In genomic region chr2:118850171-118850900, GRCh38 we compare ENCODE assay signal across 16 cellular contexts. TPM values are rescaled to one million over a fixed set of nuclear protein-coding genes. Genes with fewer than 3 reads are reported as not detected.
DNase-seq lines count a peak whose midpoint lies in the region; TF ChIP-seq lines count a peak whose summit lies in the region.
"Had no signal": no experiment of that assay in that cellular context is flagged by ENCODE, and none has a peak within 500 bp of the region (broad histone marks: within the 10 kb centered on the region; RNA-seq: fewer than 3 reads in every experiment).

No MANE protein-coding gene starts in this region.

- intact Hi-C loops in left ventricle myocardium inferior (cut with micrococcal nuclease) (loop anchor here (5.0 to 10.0 kb wide), 2 partner anchors 628 to 806 kb away; no protein-coding TSS in a partner anchor), spleen (cut with DNase I; ENCODE audit: low total_unique reads) (no loop called here)

- peaks cover 81% of the 10 kb centered on the region for H3K27me3 Mint-ChIP-seq in activated CD4-positive, alpha-beta memory T cell treated with anti-CD3 and anti-CD28 coated beads, Interleukin-2, amount 10 ng/mL, durations not matched to agents 7 days and 5 days
- H3K27me3 Mint-ChIP-seq in mesothelial cell of epicardium (ENCODE audit: low read depth), result peaks cover 88% of the 10 kb centered on the region

- no peak for DNase-seq in cardiac muscle cell (ENCODE audit: low read depth in 1 of 2, low spot score in 1 of 2)
- no peak for DNase-seq in left ventricle myocardium inferior
- DNase-seq in activated CD4-positive, alpha-beta memory T cell treated with anti-CD3 and anti-CD28 coated beads, Interleukin-2, amount 10 ng/mL, durations not matched to agents 7 days and 5 days, result peak; percentile 10
- no peak for DNase-seq in mesothelial cell of epicardium (ENCODE audit: low spot score in 2 of 2, unreplicated experiment in 2 of 2)
- peak; percentile 33 for DNase-seq in ureter (ENCODE audit: low spot score)
- DNase-seq in MV-4-11 (lab: John Stamatoyannopoulos, UW), result no peak
- DNase-seq in AG08395 (ENCODE audit: low spot score), result no peak
- no peak for DNase-seq in spleen
- DNase-seq: amygdala; CD8-positive, alpha-beta memory T cell; DND-41; NCI-H524 had no signal

- peak overlapping the region; percentile 1 for H3K4me3 ChIP-seq in cardiac muscle cell
- H3K4me3 ChIP-seq in left ventricle myocardium inferior, result no peak overlapping the region
- H3K4me3 ChIP-seq in spleen, result no peak overlapping the region
- H3K4me3 ChIP-seq: esophagus muscularis mucosa, thoracic aorta had no signal

- H3K36me3 Mint-ChIP-seq in activated CD4-positive, alpha-beta memory T cell treated with anti-CD3 and anti-CD28 coated beads, Interleukin-2, amount 10 ng/mL, durations not matched to agents 7 days and 5 days (ENCODE audit: low read depth), result peaks cover 10% of the 10 kb centered on the region
- H3K36me3 Mint-ChIP-seq in mesothelial cell of epicardium, result no peaks in the 10 kb centered on the region

- no peaks in the 10 kb centered on the region for H3K36me3 ChIP-seq in cardiac muscle cell
- no peaks in the 10 kb centered on the region for H3K36me3 ChIP-seq in left ventricle myocardium inferior
- H3K36me3 ChIP-seq in spleen, result no peaks in the 10 kb centered on the region
- H3K36me3 ChIP-seq: esophagus muscularis mucosa, neutrophil, thoracic aorta had no signal

- H3K4me1 ChIP-seq in cardiac muscle cell (ENCODE audit: low read depth) (peaks cover 15% of the 10 kb centered on the region), left ventricle myocardium inferior (peaks cover 51% of the 10 kb centered on the region), spleen (peaks cover 8 to 77% (median 52%) of the 10 kb centered on the region in 6 donors)

- H3K27ac Mint-ChIP-seq in activated CD4-positive, alpha-beta memory T cell treated with anti-CD3 and anti-CD28 coated beads, Interleukin-2, amount 10 ng/mL, durations not matched to agents 7 days and 5 days, result peak overlapping the region; percentile 40
- no peak overlapping the region for H3K27ac Mint-ChIP-seq in mesothelial cell of epicardium
- H3K27ac Mint-ChIP-seq: activated T-helper 17 cell treated with anti-CD3 and anti-CD28 coated beads, Interleukin-2, amount 50 U/mL, for 72 hours had no signal

- H3K27me3 ChIP-seq in cardiac muscle cell (peaks cover 100% of the 10 kb centered on the region), left ventricle myocardium inferior (ENCODE audit: low read depth) (peaks cover 100% of the 10 kb centered on the region), spleen (replicated peaks in 1 of 7) (peaks cover 21 to 100% (median 99%) of the 10 kb centered on the region in 7 donors)

- POLR2A ChIA-PET in activated CD4-positive, alpha-beta memory T cell treated with anti-CD3 and anti-CD28 coated beads, Interleukin-2, amount 10 ng/mL, durations not matched to agents 7 days and 5 days (lab: Charles Lee), result no interaction called here

- peaks cover 7% of the 10 kb centered on the region for H3K4me1 Mint-ChIP-seq in activated CD4-positive, alpha-beta memory T cell treated with anti-CD3 and anti-CD28 coated beads, Interleukin-2, amount 10 ng/mL, durations not matched to agents 7 days and 5 days
- H3K4me1 Mint-ChIP-seq in mesothelial cell of epicardium, result peaks cover 67% of the 10 kb centered on the region

- H3K27ac ChIP-seq in cardiac muscle cell (no peak overlapping the region), left ventricle myocardium inferior (replicated peaks) (no peak overlapping the region), spleen (no peak overlapping the region)
- H3K27ac ChIP-seq: esophagus muscularis mucosa, neutrophil, thoracic aorta had no signal

- TF ChIP-seq POLR2A in spleen (IDR thresholded peaks at IDR 0.05), result no peak

- CTCF ChIA-PET in activated CD4-positive, alpha-beta memory T cell treated with anti-CD3 and anti-CD28 coated beads, Interleukin-2, amount 10 ng/mL, durations not matched to agents 7 days and 5 days (lab: Charles Lee), result no interaction called here

- no peak overlapping the region for H3K4me3 Mint-ChIP-seq in activated CD4-positive, alpha-beta memory T cell treated with anti-CD3 and anti-CD28 coated beads, Interleukin-2, amount 10 ng/mL, durations not matched to agents 7 days and 5 days
- H3K4me3 Mint-ChIP-seq in mesothelial cell of epicardium, result peak overlapping the region; percentile 53
- H3K4me3 Mint-ChIP-seq: activated T-helper 17 cell treated with anti-CD3 and anti-CD28 coated beads, Interleukin-2, amount 50 U/mL, for 72 hours had no signal

- H3K9me3 Mint-ChIP-seq in activated CD4-positive, alpha-beta memory T cell treated with anti-CD3 and anti-CD28 coated beads, Interleukin-2, amount 10 ng/mL, durations not matched to agents 7 days and 5 days, result no peaks in the 10 kb centered on the region
- no peaks in the 10 kb centered on the region for H3K9me3 Mint-ChIP-seq in mesothelial cell of epicardium
- H3K9me3 Mint-ChIP-seq: activated T-helper 17 cell treated with anti-CD3 and anti-CD28 coated beads, Interleukin-2, amount 50 U/mL, for 72 hours had no signal

- H3K9me3 ChIP-seq in cardiac muscle cell (ENCODE audit: low read depth) (no peaks in the 10 kb centered on the region), left ventricle myocardium inferior (replicated peaks) (no peaks in the 10 kb centered on the region), spleen (no peaks in the 10 kb centered on the region)
- H3K9me3 ChIP-seq: esophagus muscularis mucosa, neutrophil, thoracic aorta had no signal

- no peak for TF ChIP-seq CTCF in cardiac muscle cell (IDR thresholded peaks at IDR 0.05; ENCODE audit: low read depth, low read length)
- TF ChIP-seq CTCF in left ventricle myocardium inferior (IDR thresholded peaks at IDR 0.05; ENCODE audit: borderline replicate concordance), result no peak
- no peak for TF ChIP-seq CTCF in mesothelial cell of epicardium (IDR thresholded peaks at IDR 0.05; ENCODE audit: unreplicated experiment)
- no peak for TF ChIP-seq CTCF in spleen (IDR thresholded peaks at IDR 0.05 in 8 of 11, conservative IDR thresholded peaks at IDR 0.05 in 3 of 11)

- WGBS in spleen, 5 donors, result 5 to 7% (median 6%) methylated on average over 32 of the region's 32 CpGs

RNA-seq across cellular contexts. Expression of gene EN1, which starts 2.9 kb away (rescaled TPM):
- not detected in 2 replicates for total RNA-seq in cardiac muscle cell
- not detected in 2 replicates for polyA plus RNA-seq in cardiac muscle cell
- not detected for total RNA-seq in left ventricle myocardium inferior
- total RNA-seq in activated CD4-positive, alpha-beta memory T cell treated with anti-CD3 and anti-CD28 coated beads, Interleukin-2, amount 10 ng/mL, durations not matched to agents 7 days and 5 days, result not detected
- total RNA-seq in mesothelial cell of epicardium, result 17.7 to 18.3 TPM (median 17.9 TPM) in 3 replicates
- not detected for total RNA-seq in ureter
- not detected for total RNA-seq in spleen
- not detected for polyA plus RNA-seq in spleen
- total RNA-seq: activated T-helper 17 cell treated with anti-CD3 and anti-CD28 coated beads, Interleukin-2, amount 50 U/mL, for 72 hours; CD8-positive, alpha-beta memory T cell; thoracic aorta had no signal
- polyA plus RNA-seq: CD8-positive, alpha-beta memory T cell had no signal

Comparison
In these comparisons a context has a peak if more than half of its experiments do, and no peak if none do; other contexts are left out.
1. DNase-seq: peak in activated CD4-positive, alpha-beta memory T cell treated with anti-CD3 and anti-CD28 coated beads, Interleukin-2, amount 10 ng/mL, durations not matched to agents 7 days and 5 days (single experiment) and ureter (single experiment); none in cardiac muscle cell (0 of 2), left ventricle myocardium inferior (single experiment), mesothelial cell of epicardium (0 of 2), MV-4-11 (single experiment), AG08395 (single experiment) and spleen (single experiment).
2. RNA of gene EN1, which starts 2.9 kb away (total RNA-seq): 17.7 to 18.3 TPM in mesothelial cell of epicardium; not detected in cardiac muscle cell, not detected in left ventricle myocardium inferior (single experiment), not detected in activated CD4-positive, alpha-beta memory T cell treated with anti-CD3 and anti-CD28 coated beads, Interleukin-2, amount 10 ng/mL, durations not matched to agents 7 days and 5 days, not detected in ureter (single experiment) and not detected in spleen; every median in the first group is over 10 times any median in the second.